Comparison of ENCODE assay signal across 15 cellular contexts in genomic region chr2:9258501-9258900, GRCh38. TPM values are rescaled to one million over a fixed set of nuclear protein-coding genes. Genes with fewer than 3 reads are reported as not detected.
DNase-seq lines count a peak whose midpoint lies in the region; ATAC-seq and TF ChIP-seq lines count a peak whose summit lies in the region.
"Had no signal": no experiment of that assay in that cellular context is flagged by ENCODE, and none has a peak within 500 bp of the region (broad histone marks: within the 10 kb centered on the region; RNA-seq: fewer than 3 reads in every experiment).

No MANE protein-coding gene starts in this region.

- H3K4me1 ChIP-seq in subcutaneous abdominal adipose tissue (ENCODE audit: control insufficient read depth in 5 of 5, insufficient read depth in 5 of 5, low read length in 5 of 5) = peaks cover 35 to 80% (median 63%) of the 10 kb centered on the region in 5 donors
- H3K4me1 ChIP-seq in CD8-positive, alpha-beta T cell (ENCODE audit: insufficient read depth, low read length) = no peaks in the 10 kb centered on the region
- H3K4me1 ChIP-seq: HAP-1 had no signal

- H3K4me1 Mint-ChIP-seq in CD8-positive, alpha-beta T cell (ENCODE audit: low read depth) = no peaks in the 10 kb centered on the region
- H3K4me1 Mint-ChIP-seq in activated naive CD4-positive, alpha-beta T cell treated with anti-CD3 and anti-CD28 coated beads for 36 hours (ENCODE audit: low read depth) = no peaks in the 10 kb centered on the region
- H3K4me1 Mint-ChIP-seq: memory B cell had no signal

- H3K27ac ChIP-seq in layer of hippocampus (ENCODE audit: low read depth, low read length) = peak overlapping the region; percentile 42
- peak overlapping the region; percentile 78 for H3K27ac ChIP-seq in subcutaneous abdominal adipose tissue (ENCODE audit: low read depth, low read length)
- H3K27ac ChIP-seq in CD8-positive, alpha-beta T cell (ENCODE audit: low read depth, low read length) = no peak overlapping the region

- H3K36me3 Mint-ChIP-seq in CD8-positive, alpha-beta T cell = no peaks in the 10 kb centered on the region
- no peaks in the 10 kb centered on the region for H3K36me3 Mint-ChIP-seq in activated naive CD4-positive, alpha-beta T cell treated with anti-CD3 and anti-CD28 coated beads for 36 hours (ENCODE audit: low read depth)
- H3K36me3 Mint-ChIP-seq: memory B cell had no signal

- no peaks in the 10 kb centered on the region for H3K9me3 Mint-ChIP-seq in CD8-positive, alpha-beta T cell
- H3K9me3 Mint-ChIP-seq in activated naive CD4-positive, alpha-beta T cell treated with anti-CD3 and anti-CD28 coated beads for 36 hours = no peaks in the 10 kb centered on the region
- H3K9me3 Mint-ChIP-seq: memory B cell had no signal

- ATAC-seq in CD8-positive, alpha-beta T cell = no peak
- no peak for ATAC-seq in GM18519 (IDR thresholded peaks at IDR 0.05; ENCODE audit: low FRiP score, unreplicated experiment)

- H3K9ac ChIP-seq in subcutaneous abdominal adipose tissue (ENCODE audit: low read length in 5 of 5) = peak overlapping the region in 1 of 5 donors; percentile 57

- H3K4me3 Mint-ChIP-seq in CD8-positive, alpha-beta T cell = no peak overlapping the region
- H3K4me3 Mint-ChIP-seq in activated naive CD4-positive, alpha-beta T cell treated with anti-CD3 and anti-CD28 coated beads for 36 hours = no peak overlapping the region
- H3K4me3 Mint-ChIP-seq: memory B cell had no signal

- POLR2A ChIA-PET in CD8-positive, alpha-beta T cell (lab: Charles Lee) = no interaction called here

- H3K4me3 ChIP-seq in Jurkat, Clone E6-1 (ENCODE audit: low read length) = no peak overlapping the region
- peak overlapping the region in 3 of 5 donors; percentile 20 to 23 (median 23) for H3K4me3 ChIP-seq in subcutaneous abdominal adipose tissue (ENCODE audit: low read depth in 1 of 5, low read length in 5 of 5)
- no peak overlapping the region for H3K4me3 ChIP-seq in CD8-positive, alpha-beta T cell (ENCODE audit: low read depth, low read length)
- H3K4me3 ChIP-seq: HAP-1 had no signal

- H3K27me3 ChIP-seq in layer of hippocampus (ENCODE audit: control insufficient read depth, insufficient read depth, low read length) = no peaks in the 10 kb centered on the region
- H3K27me3 ChIP-seq in subcutaneous abdominal adipose tissue (ENCODE audit: control insufficient read depth in 5 of 5, insufficient read depth in 4 of 5, low read length in 5 of 5) = no peaks in the 10 kb centered on the region
- H3K27me3 ChIP-seq in CD8-positive, alpha-beta T cell (ENCODE audit: insufficient read depth, low read length) = no peaks in the 10 kb centered on the region

- DNase-seq in Jurkat, Clone E6-1 (ENCODE audit: low read depth, low spot score) = peak; percentile 29
- peak; percentile 74 for DNase-seq in amniotic epithelial cell (ENCODE audit: low read depth)
- DNase-seq in CD8-positive, alpha-beta T cell = no peak
- DNase-seq in kidney tubule cell (ENCODE audit: low spot score) = no peak
- no peak for DNase-seq in activated naive CD4-positive, alpha-beta T cell treated with anti-CD3 and anti-CD28 coated beads for 36 hours
- DNase-seq: activated gamma-delta T cell treated with Interleukin-2 at 50 U/mL for 16 hours, Caco-2, NCI-H1694 treated with DMSO at 0.1 percent for 48 hours, NCI-H774, SW 1271 had no signal

- TF ChIP-seq CTCF in CD8-positive, alpha-beta T cell (IDR thresholded peaks at IDR 0.05) = no peak

- no peaks in the 10 kb centered on the region for H3K36me3 ChIP-seq in subcutaneous abdominal adipose tissue (ENCODE audit: control insufficient read depth in 5 of 5, insufficient read depth in 5 of 5, low read length in 5 of 5)
- H3K36me3 ChIP-seq in CD8-positive, alpha-beta T cell (ENCODE audit: insufficient read depth, low read length) = no peaks in the 10 kb centered on the region
- H3K36me3 ChIP-seq: HAP-1 had no signal

- H3K9me3 ChIP-seq in subcutaneous abdominal adipose tissue (ENCODE audit: control insufficient read depth in 5 of 5, low read length in 5 of 5) = no peaks in the 10 kb centered on the region
- H3K9me3 ChIP-seq in CD8-positive, alpha-beta T cell (ENCODE audit: low read length) = no peaks in the 10 kb centered on the region
- H3K9me3 ChIP-seq: Caco-2, HAP-1 had no signal

- intact Hi-C loops in CD8-positive, alpha-beta T cell (cut with DNase I, micrococcal nuclease) = no loop called here
- intact Hi-C loops in activated naive CD4-positive, alpha-beta T cell treated with anti-CD3 and anti-CD28 coated beads for 36 hours (cut with micrococcal nuclease) = no loop called here

- peaks cover 4% of the 10 kb centered on the region for H3K27me3 Mint-ChIP-seq in CD8-positive, alpha-beta T cell (ENCODE audit: low read depth)
- H3K27me3 Mint-ChIP-seq in activated naive CD4-positive, alpha-beta T cell treated with anti-CD3 and anti-CD28 coated beads for 36 hours (ENCODE audit: low read depth) = no peaks in the 10 kb centered on the region

- H3K27ac Mint-ChIP-seq in CD8-positive, alpha-beta T cell = no peak overlapping the region
- H3K27ac Mint-ChIP-seq in activated naive CD4-positive, alpha-beta T cell treated with anti-CD3 and anti-CD28 coated beads for 36 hours = no peak overlapping the region
- H3K27ac Mint-ChIP-seq: memory B cell had no signal

- CTCF ChIA-PET in CD8-positive, alpha-beta T cell (lab: Charles Lee) = no interaction called here
- CTCF ChIA-PET in activated naive CD4-positive, alpha-beta T cell treated with anti-CD3 and anti-CD28 coated beads for 36 hours (lab: Charles Lee) = no interaction called here

RNA-seq across cellular contexts. Expression of gene ASAP2, which starts 51.9 kb away (rescaled TPM):
- 5.6 TPM for polyA plus RNA-seq in Jurkat, Clone E6-1 (2012; ENCODE audit: insufficient read depth, insufficient read length)
- total RNA-seq in CD8-positive, alpha-beta T cell = not detected
- under 1 TPM; 0.14 to 0.15 TPM for total RNA-seq in activated naive CD4-positive, alpha-beta T cell treated with anti-CD3 and anti-CD28 coated beads for 36 hours

Comparison
In these comparisons a context has a peak if more than half of its experiments do, and no peak if none do; other contexts are left out.
1. DNase-seq: peak in Jurkat, Clone E6-1 (single experiment) and amniotic epithelial cell (single experiment); none in CD8-positive, alpha-beta T cell (0 of 7), kidney tubule cell (single experiment) and activated naive CD4-positive, alpha-beta T cell treated with anti-CD3 and anti-CD28 coated beads for 36 hours (single experiment).
2. H3K4me3 ChIP-seq: peak in subcutaneous abdominal adipose tissue (3 of 5); none in Jurkat, Clone E6-1 (single experiment) and CD8-positive, alpha-beta T cell (single experiment).